In genomic region chr2:170380267-170380666, GRCh38 we compare ENCODE assay signal across 34 cellular contexts.
"Had no signal": no experiment of that assay in that cellular context is flagged by ENCODE, and none has a peak within 500 bp of the region (broad histone marks: within the 10 kb centered on the region; RNA-seq: fewer than 3 reads in every experiment).

No MANE protein-coding gene starts in this region.

- DNase-seq: Karpas-422, Kasumi-1, MG63, MM.1S, MV-4-11, NCI-H1048, NCI-H1092, NCI-H1092 treated with DMSO at 0.1 percent for 48 hours, NCI-H1105, NCI-H1105 treated with DMSO at 0.1 percent for 48 hours, NCI-H1417, NCI-H1417 treated with DMSO at 0.1 percent for 48 hours, NCI-H1436, NCI-H1436 treated with DMSO at 0.1 percent for 48 hours, NCI-H146, NCI-H1694, NCI-H1694 treated with DMSO at 0.1 percent for 48 hours, NCI-H187, NCI-H187 treated with DMSO at 0.1 percent for 48 hours, NCI-H1930, NCI-H2029, NCI-H2029 treated with DMSO at 0.1 percent for 48 hours, NCI-H2081, NCI-H2081 treated with DMSO at 0.1 percent for 48 hours, NCI-H2107, NCI-H2171, NCI-H2171 treated with DMSO at 0.1 percent for 48 hours, NCI-H2227 treated with DMSO at 0.1 percent for 48 hours, NCI-H226, NCI-H345, NCI-H446, NCI-H446 treated with DMSO at 0.1 percent for 48 hours, NCI-H510A had no signal

- H3K9me3 ChIP-seq: MG63 had no signal

- H3K4me2 ChIP-seq: KMS-11 had no signal

- H3K4me3 ChIP-seq: MG63 had no signal

- H3K27ac ChIP-seq: KMS-11 had no signal

- H3K36me3 ChIP-seq: MG63 had no signal

- H3K9ac ChIP-seq: KMS-11 had no signal
